In the genomic region with DNA sequence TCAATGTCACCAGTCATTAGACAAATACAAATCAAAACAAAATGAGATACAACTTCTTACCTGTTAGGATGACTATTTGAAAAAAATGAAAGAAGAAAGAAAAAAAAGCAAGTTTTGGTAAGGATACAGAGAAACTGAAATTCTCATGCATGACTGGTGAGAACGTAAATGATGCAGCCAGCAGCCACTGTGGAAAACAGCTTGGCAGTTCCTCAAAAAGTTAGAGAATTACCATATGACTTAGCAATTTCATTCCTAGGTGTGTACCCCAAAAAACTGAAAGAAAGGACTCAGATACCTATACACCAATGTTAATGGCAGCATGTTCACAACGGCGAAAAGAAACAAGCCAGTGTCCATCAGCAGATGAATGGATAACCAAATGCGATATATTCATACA, we compare ENCODE assay signal across 28 cellular contexts. TPM values are rescaled to one million over a fixed set of nuclear protein-coding genes. Genes with fewer than 3 reads are reported as not detected.
DNase-seq lines count a peak whose midpoint lies in the region; ATAC-seq and TF ChIP-seq lines count a peak whose summit lies in the region.
"Had no signal": no experiment of that assay in that cellular context is flagged by ENCODE, and none has a peak within 500 bp of the region (broad histone marks: within the 10 kb centered on the region; RNA-seq: fewer than 3 reads in every experiment).

No MANE protein-coding gene starts in this region.

- TF ChIP-seq CTCF in OCI-LY3 (IDR thresholded peaks at IDR 0.05; ENCODE audit: low read depth, low read length) (no peak), upper lobe of right lung (IDR thresholded peaks at IDR 0.05) (no peak)

- H3K27ac Mint-ChIP-seq in memory B cell = peak overlapping the region; percentile 45
- H3K27ac Mint-ChIP-seq: activated naive CD4-positive, alpha-beta T cell treated with anti-CD3 and anti-CD28 coated beads, Interleukin-2, amount 50 U/mL, for 24 hours; activated T-helper 1 cell treated with anti-CD3 and anti-CD28 coated beads, Interleukin-12 subunit alpha, Interleukin-12 subunit beta, Interleukin-2, Interleukin-4 antibody, amounts not matched to agents 30 ng/mL and 10 ng/mL and 1 ng/mL, durations not matched to agents 14 hours and 24 hours and 36 hours; nephron had no signal

- peak overlapping the region; percentile 34 for H3K4me3 Mint-ChIP-seq in memory B cell
- H3K4me3 Mint-ChIP-seq: activated naive CD4-positive, alpha-beta T cell treated with anti-CD3 and anti-CD28 coated beads, Interleukin-2, amount 50 U/mL, for 24 hours; activated T-helper 1 cell treated with anti-CD3 and anti-CD28 coated beads, Interleukin-12 subunit alpha, Interleukin-12 subunit beta, Interleukin-2, Interleukin-4 antibody, amounts not matched to agents 30 ng/mL and 10 ng/mL and 1 ng/mL, durations not matched to agents 14 hours and 24 hours and 36 hours; central memory CD8-positive, alpha-beta T cell; nephron had no signal

- no peak overlapping the region for H2AFZ ChIP-seq in OCI-LY3 (ENCODE audit: low read depth, low read length)

- ATAC-seq in memory B cell (ENCODE audit: low read depth) = peak; percentile 48
- ATAC-seq in upper lobe of right lung = no peak
- no peak for ATAC-seq in HG02840 (IDR thresholded peaks at IDR 0.05; ENCODE audit: low FRiP score, unreplicated experiment)
- ATAC-seq in HG03457 (IDR thresholded peaks at IDR 0.05; ENCODE audit: unreplicated experiment) = no peak
- ATAC-seq: activated CD4-positive, CD25-positive, alpha-beta regulatory T cell treated with anti-CD3 and anti-CD28 coated beads, Interleukin-2, amount 50 U/mL, for 24 hours; left lobe of liver; Right ventricle myocardium inferior had no signal

- no peaks in the 10 kb centered on the region for H3K79me2 ChIP-seq in OCI-LY3 (ENCODE audit: low read length)

- H3K27ac ChIP-seq in OCI-LY3 (ENCODE audit: low read length) (peak overlapping the region; percentile 3; the same call in 1 of the 2 replicates), upper lobe of right lung (peak overlapping the region; percentile 99)
- H3K27ac ChIP-seq: testis had no signal

- no peaks in the 10 kb centered on the region for H3K9me3 ChIP-seq in OCI-LY3 (ENCODE audit: insufficient read depth, low read length)
- no peaks in the 10 kb centered on the region for H3K9me3 ChIP-seq in upper lobe of right lung
- H3K9me3 ChIP-seq: testis had no signal

- DNase-seq in NOMO-1 treated with DMSO at 0.1 percent for 48 hours (lab: John Stamatoyannopoulos, UW; ENCODE audit: unreplicated experiment) = peak; percentile 19
- no peak for DNase-seq in NOMO-1 treated with dmso at 0.1 percent for 144 hours (lab: John Stamatoyannopoulos, UW; ENCODE audit: unreplicated experiment)
- no peak for DNase-seq in memory B cell (ENCODE audit: low spot score in 2 of 2)
- DNase-seq in upper lobe of right lung = no peak
- DNase-seq in activated T-cell treated with anti-CD3 and anti-CD28 coated beads, Interleukin-2, amount 50 U/mL, for 1 hour = no peak
- DNase-seq: 8988T, foreskin fibroblast, midbrain, MV-4-11, NCI-H1694, NCI-H526 treated with DMSO at 0.1 percent for 48 hours, posterior cingulate gyrus, SW 1271, testis had no signal

- no peaks in the 10 kb centered on the region for H3K9me3 Mint-ChIP-seq in memory B cell
- H3K9me3 Mint-ChIP-seq: activated naive CD4-positive, alpha-beta T cell treated with anti-CD3 and anti-CD28 coated beads, Interleukin-2, amount 50 U/mL, for 24 hours; activated T-helper 1 cell treated with anti-CD3 and anti-CD28 coated beads, Interleukin-12 subunit alpha, Interleukin-12 subunit beta, Interleukin-2, Interleukin-4 antibody, amounts not matched to agents 30 ng/mL and 10 ng/mL and 1 ng/mL, durations not matched to agents 14 hours and 24 hours and 36 hours; central memory CD8-positive, alpha-beta T cell; nephron had no signal

- no peak overlapping the region for H3K9ac ChIP-seq in OCI-LY3 (ENCODE audit: low read length)

- H4K20me1 ChIP-seq in OCI-LY3 (ENCODE audit: insufficient read depth, low read length) = no peaks in the 10 kb centered on the region

- intact Hi-C loops in upper lobe of right lung (cut with DNase I) = no loop called here

- H3K36me3 ChIP-seq in OCI-LY3 (replicated peaks; ENCODE audit: low read depth, low read length) (no peaks in the 10 kb centered on the region), upper lobe of right lung (no peaks in the 10 kb centered on the region)

- H3K4me1 Mint-ChIP-seq in memory B cell = peaks cover 32% of the 10 kb centered on the region

- no peaks in the 10 kb centered on the region for H3K36me3 Mint-ChIP-seq in memory B cell
- H3K36me3 Mint-ChIP-seq: activated naive CD4-positive, alpha-beta T cell treated with anti-CD3 and anti-CD28 coated beads, Interleukin-2, amount 50 U/mL, for 24 hours had no signal

- H3K4me3 ChIP-seq in OCI-LY3 (ENCODE audit: low read length) = no peak overlapping the region
- no peak overlapping the region for H3K4me3 ChIP-seq in upper lobe of right lung
- H3K4me3 ChIP-seq: testis had no signal

- no peaks in the 10 kb centered on the region for H3K27me3 Mint-ChIP-seq in memory B cell
- H3K27me3 Mint-ChIP-seq: activated naive CD4-positive, alpha-beta T cell treated with anti-CD3 and anti-CD28 coated beads, Interleukin-2, amount 50 U/mL, for 24 hours; central memory CD8-positive, alpha-beta T cell had no signal

- H3K4me2 ChIP-seq in OCI-LY3 (ENCODE audit: low read length) = peak overlapping the region; percentile 27; the same call in 1 of the 2 replicates

- H3K27me3 ChIP-seq in OCI-LY3 (ENCODE audit: low read depth, low read length) = no peaks in the 10 kb centered on the region
- H3K27me3 ChIP-seq in upper lobe of right lung = no peaks in the 10 kb centered on the region
- H3K27me3 ChIP-seq: testis had no signal

- H3K4me1 ChIP-seq in OCI-LY3 (ENCODE audit: low read length) (peaks cover 11% of the 10 kb centered on the region), upper lobe of right lung (peaks cover 46% of the 10 kb centered on the region)

RNA-seq across cellular contexts. Expression of a gene that starts 26.6 kb away (rescaled TPM):
- 23.4 TPM for total RNA-seq in upper lobe of right lung
- total RNA-seq: astrocyte, Daoy, epithelial cell of proximal tubule, H1 had no signal
